ENCODE assay signal across 9 cellular contexts in the genomic region with DNA sequence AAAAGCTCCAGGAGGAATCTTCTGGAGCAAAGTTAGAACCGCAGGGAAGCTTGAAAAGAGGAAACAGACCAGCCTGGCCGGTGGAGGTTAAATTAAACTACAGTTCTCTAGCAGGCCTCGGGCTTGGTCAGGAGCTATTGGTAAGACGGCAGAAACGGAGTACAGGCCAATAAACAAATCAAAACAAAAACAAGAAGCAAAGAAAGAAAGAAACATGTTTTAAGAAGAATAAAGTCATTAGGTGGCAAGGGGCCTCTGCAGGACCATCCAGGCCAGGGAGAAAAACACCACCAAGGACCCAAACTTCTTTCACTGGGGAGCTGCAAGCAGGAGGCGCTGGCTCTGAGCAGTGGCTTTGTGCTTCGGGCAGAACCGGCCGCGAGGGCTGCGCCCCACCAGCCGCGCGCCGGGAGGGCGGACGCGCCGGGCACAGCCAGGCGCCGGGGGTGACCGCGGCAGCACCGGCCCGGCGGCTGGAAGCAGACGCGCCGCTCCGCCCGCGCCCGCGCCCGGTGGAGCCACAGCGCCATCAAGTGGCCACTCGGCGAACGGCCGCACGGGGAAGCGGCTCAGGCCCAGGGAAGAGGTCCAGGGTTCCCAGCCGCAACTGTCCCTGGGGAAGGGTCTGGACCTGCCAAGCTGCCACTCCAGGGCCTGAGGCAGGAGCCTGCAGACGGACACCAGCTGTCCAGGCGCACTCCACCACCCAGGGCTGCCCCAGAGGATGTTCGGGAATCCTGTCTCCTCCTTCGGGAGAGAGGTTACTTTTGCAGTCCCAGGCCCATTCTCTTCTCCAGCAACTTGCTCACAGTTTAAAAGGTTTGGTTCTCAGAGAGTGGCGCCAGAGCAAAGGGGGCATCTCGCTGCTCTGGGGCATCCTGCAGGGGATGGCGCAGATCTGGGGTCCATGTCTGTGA.
A peak's percentile ranks its signal among the peaks of the same experiment; 100 is the strongest.
DNase-seq lines count a peak whose midpoint lies in the region; ATAC-seq and TF ChIP-seq lines count a peak whose summit lies in the region.
"Had no signal": no experiment of that assay in that cellular context is flagged by ENCODE, and none has a peak within 500 bp of the region (broad histone marks: within the 10 kb centered on the region; RNA-seq: fewer than 3 reads in every experiment).

No MANE protein-coding gene starts in this region.

- DNase-seq in BJ (ENCODE audit: low read depth) (no peak), NCI-H526 treated with DMSO at 0.1 percent for 48 hours (lab: John Stamatoyannopoulos, UW) (peak; percentile 78), mesenchymal stem cell (peak; percentile 67)
- peak; percentile 65 for DNase-seq in activated CD4-positive, alpha-beta memory T cell treated with anti-CD3 and anti-CD28 coated beads, Interleukin-2, amount 10 ng/mL, durations not matched to agents 7 days and 5 days
- DNase-seq in stimulated activated CD8-positive, alpha-beta memory T cell treated with anti-CD3 and anti-CD28 coated beads, Interleukin-2, amount 100 ng/mL, for 1 hour (ENCODE audit: low read depth in 2 of 2): peak; percentile 5 to 29

- peak; percentile 78 for TF ChIP-seq CTCF in BJ (IDR thresholded peaks at IDR 0.05; ENCODE audit: insufficient read depth, low read depth, low read length)

- peak overlapping the region; percentile 53 to 64 for H3K4ac ChIP-seq in mesenchymal stem cell (ENCODE audit: low read depth in 1 of 2, low read length in 2 of 2)

- H3K9me3 Mint-ChIP-seq in activated CD4-positive, alpha-beta memory T cell treated with anti-CD3 and anti-CD28 coated beads, Interleukin-2, amount 10 ng/mL, durations not matched to agents 7 days and 5 days: no peaks in the 10 kb centered on the region
- H3K9me3 Mint-ChIP-seq: T-helper 1 cell treated with Interleukin-12 subunit alpha and Interleukin-12 subunit beta and Interleukin-4 antibody, amounts not matched to agents 30 μg/mL and 1 μg/mL, for 36 hours had no signal

- H3K9me3 ChIP-seq in ectodermal cell (ENCODE audit: control insufficient read depth, low read length) (no peaks in the 10 kb centered on the region), mesenchymal stem cell (ENCODE audit: control insufficient read depth, low read length) (no peaks in the 10 kb centered on the region)

- peak overlapping the region; percentile 73 for H4K91ac ChIP-seq in mesenchymal stem cell (ENCODE audit: low read length)

- no peak overlapping the region for H3K27ac Mint-ChIP-seq in activated CD4-positive, alpha-beta memory T cell treated with anti-CD3 and anti-CD28 coated beads, Interleukin-2, amount 10 ng/mL, durations not matched to agents 7 days and 5 days
- H3K27ac Mint-ChIP-seq: T-helper 1 cell treated with Interleukin-12 subunit alpha and Interleukin-12 subunit beta and Interleukin-4 antibody, amounts not matched to agents 30 μg/mL and 1 μg/mL, for 36 hours had no signal

- H2AFZ ChIP-seq in mesenchymal stem cell (ENCODE audit: low read depth, low read length): no peak overlapping the region

- H3K4me2 ChIP-seq in mesenchymal stem cell (ENCODE audit: low read length, poor library complexity, severe bottlenecking): peak overlapping the region; percentile 66

- H3K79me1 ChIP-seq in mesenchymal stem cell (replicated peaks; ENCODE audit: low read length, poor library complexity, severe bottlenecking): peaks cover 33% of the 10 kb centered on the region

- H3K9ac ChIP-seq in mesenchymal stem cell (ENCODE audit: low read length): peak overlapping the region; percentile 81

- H3K4me3 Mint-ChIP-seq in activated CD4-positive, alpha-beta memory T cell treated with anti-CD3 and anti-CD28 coated beads, Interleukin-2, amount 10 ng/mL, durations not matched to agents 7 days and 5 days: no peak overlapping the region
- H3K4me3 Mint-ChIP-seq: T-helper 1 cell treated with Interleukin-12 subunit alpha and Interleukin-12 subunit beta and Interleukin-4 antibody, amounts not matched to agents 30 μg/mL and 1 μg/mL, for 36 hours had no signal

- ATAC-seq in GM19043 (IDR thresholded peaks at IDR 0.05; ENCODE audit: low read depth, unreplicated experiment): peak; percentile 72
- peak; percentile 85 for ATAC-seq in HG03159 (IDR thresholded peaks at IDR 0.05; ENCODE audit: unreplicated experiment)

- H3K36me3 ChIP-seq in BJ (ENCODE audit: control insufficient read depth, insufficient read depth, low read length) (no peaks in the 10 kb centered on the region), ectodermal cell (ENCODE audit: control insufficient read depth, insufficient read depth, low read length) (no peaks in the 10 kb centered on the region), mesenchymal stem cell (ENCODE audit: control insufficient read depth in 1 of 2, insufficient read depth in 2 of 2, low read depth in 1 of 2, low read length in 2 of 2) (peaks cover 0 to 18% of the 10 kb centered on the region in 2 experiments)

- H3K14ac ChIP-seq in mesenchymal stem cell (ENCODE audit: low read length in 2 of 2): no peak overlapping the region

- H3K4me3 ChIP-seq in BJ (ENCODE audit: low read depth, low read length): peak overlapping the region; percentile 20; the same call in 1 of the 2 replicates
- H3K4me3 ChIP-seq in ectodermal cell (ENCODE audit: insufficient read depth, low read depth, low read length): no peak overlapping the region
- H3K4me3 ChIP-seq in mesenchymal stem cell (ENCODE audit: insufficient read depth in 1 of 2, low read depth in 1 of 2, low read length in 2 of 2): peak overlapping the region in 1 of 2 experiments; percentile 71

- H2AK5ac ChIP-seq in mesenchymal stem cell (ENCODE audit: low read length, severe bottlenecking): no peak overlapping the region

- H3K27me3 Mint-ChIP-seq in activated CD4-positive, alpha-beta memory T cell treated with anti-CD3 and anti-CD28 coated beads, Interleukin-2, amount 10 ng/mL, durations not matched to agents 7 days and 5 days: peaks cover 4% of the 10 kb centered on the region

- peaks cover 2% of the 10 kb centered on the region for H3K4me1 Mint-ChIP-seq in activated CD4-positive, alpha-beta memory T cell treated with anti-CD3 and anti-CD28 coated beads, Interleukin-2, amount 10 ng/mL, durations not matched to agents 7 days and 5 days

- peak overlapping the region; percentile 15 for H2BK5ac ChIP-seq in mesenchymal stem cell (ENCODE audit: low read depth, low read length, poor library complexity, severe bottlenecking)

- peak overlapping the region in 1 of 2 experiments; percentile 84 for H2BK12ac ChIP-seq in mesenchymal stem cell (ENCODE audit: low read length in 2 of 2)

- peak overlapping the region; percentile 85 for H4K8ac ChIP-seq in mesenchymal stem cell (ENCODE audit: low read length)

- POLR2A ChIA-PET in BJ (lab: Charles Lee): no interaction called here
- POLR2A ChIA-PET in activated CD4-positive, alpha-beta memory T cell treated with anti-CD3 and anti-CD28 coated beads, Interleukin-2, amount 10 ng/mL, durations not matched to agents 7 days and 5 days (lab: Charles Lee): no interaction called here

- no peaks in the 10 kb centered on the region for H3K36me3 Mint-ChIP-seq in activated CD4-positive, alpha-beta memory T cell treated with anti-CD3 and anti-CD28 coated beads, Interleukin-2, amount 10 ng/mL, durations not matched to agents 7 days and 5 days (ENCODE audit: low read depth)

- peak overlapping the region; percentile 55 for H3K27ac ChIP-seq in ectodermal cell (ENCODE audit: insufficient read depth, low read depth, low read length, poor library complexity, severe bottlenecking)
- peak overlapping the region; percentile 83 for H3K27ac ChIP-seq in mesenchymal stem cell (ENCODE audit: low read length, poor library complexity, severe bottlenecking)

- H2BK120ac ChIP-seq in mesenchymal stem cell (ENCODE audit: low read depth, low read length): peak overlapping the region; percentile 54

- H3K27me3 ChIP-seq in BJ (ENCODE audit: control insufficient read depth, insufficient read depth, low read length): no peaks in the 10 kb centered on the region
- no peaks in the 10 kb centered on the region for H3K27me3 ChIP-seq in ectodermal cell (ENCODE audit: control insufficient read depth, insufficient read depth, low read length, poor library complexity, severe bottlenecking)
- peaks cover 0 to 12% of the 10 kb centered on the region in 2 experiments for H3K27me3 ChIP-seq in mesenchymal stem cell (ENCODE audit: control insufficient read depth in 1 of 2, insufficient read depth in 1 of 2, low read length in 2 of 2)

- no peak overlapping the region for H3K23ac ChIP-seq in mesenchymal stem cell (ENCODE audit: low read length in 2 of 2)

- WGBS in ectodermal cell, 2 experiments: 11% methylated on average over 50 of the region's 50 CpGs
- 9% methylated on average over 45 of the region's 50 CpGs for WGBS in mesenchymal stem cell

- H3K18ac ChIP-seq in mesenchymal stem cell (ENCODE audit: low read depth in 1 of 2, low read length in 2 of 2): peak overlapping the region; percentile 42 to 53

- H3K4me1 ChIP-seq in ectodermal cell (ENCODE audit: control insufficient read depth, insufficient read depth, low read length) (peaks cover 17% of the 10 kb centered on the region), mesenchymal stem cell (ENCODE audit: control insufficient read depth, insufficient read depth, low read depth, low read length) (peaks cover 16% of the 10 kb centered on the region)

- CTCF ChIA-PET in BJ (lab: Yijun Ruan, JAX): interaction anchor here (0.6 to 3.0 kb wide), 25 partner anchors 9 to 1774 kb away, joined by 3 to 20 read pairs (median 4); partner anchors contain the start of gene SOX9
- CTCF ChIA-PET in activated CD4-positive, alpha-beta memory T cell treated with anti-CD3 and anti-CD28 coated beads, Interleukin-2, amount 10 ng/mL, durations not matched to agents 7 days and 5 days (lab: Charles Lee): interaction anchor here (0.8 to 1.1 kb wide), 6 partner anchors 12 to 1067 kb away, joined by 3 to 4 read pairs (median 3); no protein-coding TSS in a partner anchor

- H2BK15ac ChIP-seq in mesenchymal stem cell (ENCODE audit: low read depth, poor library complexity, severe bottlenecking): peak overlapping the region; percentile 65
